ENCODE assay signal across 15 cellular contexts in genomic region chr5:176529116-176529823, GRCh38. TPM values are rescaled to one million over a fixed set of nuclear protein-coding genes. Genes with fewer than 3 reads are reported as not detected.
DNase-seq lines count a peak whose midpoint lies in the region; ATAC-seq and TF ChIP-seq lines count a peak whose summit lies in the region.
"Had no signal": no experiment of that assay in that cellular context is flagged by ENCODE, and none has a peak within 500 bp of the region (broad histone marks: within the 10 kb centered on the region; RNA-seq: fewer than 3 reads in every experiment).

No MANE protein-coding gene starts in this region.

- peak; percentile 60 for ATAC-seq in stimulated activated memory B cell treated with anti-CD40 and anti-IgM and Interleukin-4, amounts not matched to agents 10 μg/mL and 1 μg/mL and 100 μg/mL, for 72 hours
- ATAC-seq: WTC11 had no signal

- no peak overlapping the region for H3K4me2 ChIP-seq in H9 (ENCODE audit: insufficient read depth, insufficient read length, low read length)

- H3K4me1 Mint-ChIP-seq in activated naive CD4-positive, alpha-beta T cell treated with anti-CD3 and anti-CD28 coated beads, Interleukin-2, amount 10 ng/mL, durations not matched to agents 7 days and 5 days = peaks cover 55% of the 10 kb centered on the region
- peaks cover 14% of the 10 kb centered on the region for H3K4me1 Mint-ChIP-seq in chondrocyte (ENCODE audit: low read depth)
- peaks cover 48% of the 10 kb centered on the region for H3K4me1 Mint-ChIP-seq in stimulated activated memory B cell treated with anti-CD40 and anti-IgM and Interleukin-4, amounts not matched to agents 10 μg/mL and 1 μg/mL and 100 μg/mL, for 72 hours
- H3K4me1 Mint-ChIP-seq in H9 = peaks cover 10 to 11% of the 10 kb centered on the region in 2 experiments

- no peaks in the 10 kb centered on the region for H3K9me3 ChIP-seq in H9 (ENCODE audit: control insufficient read depth, low read depth, low read length)
- H3K9me3 ChIP-seq: mucosa of descending colon, tibial nerve had no signal

- H3K14ac ChIP-seq in H9 (ENCODE audit: insufficient read depth, low read length) = no peak overlapping the region; the same call in 1 of the 2 replicates

- H4K91ac ChIP-seq in H9 (ENCODE audit: insufficient read length, low read depth, low read length) = no peak overlapping the region

- no peaks in the 10 kb centered on the region for H3K27me3 Mint-ChIP-seq in activated naive CD4-positive, alpha-beta T cell treated with anti-CD3 and anti-CD28 coated beads, Interleukin-2, amount 10 ng/mL, durations not matched to agents 7 days and 5 days
- no peaks in the 10 kb centered on the region for H3K27me3 Mint-ChIP-seq in chondrocyte (ENCODE audit: low read depth)
- no peaks in the 10 kb centered on the region for H3K27me3 Mint-ChIP-seq in stimulated activated memory B cell treated with anti-CD40 and anti-IgM and Interleukin-4, amounts not matched to agents 10 μg/mL and 1 μg/mL and 100 μg/mL, for 72 hours
- H3K27me3 Mint-ChIP-seq in H9 (ENCODE audit: low read depth) = no peaks in the 10 kb centered on the region
- H3K27me3 Mint-ChIP-seq: progenitor cell of endocrine pancreas had no signal

- no peaks in the 10 kb centered on the region for H3K23me2 ChIP-seq in H9 (ENCODE audit: insufficient read length, low read depth, low read length, poor library complexity, severe bottlenecking)

- no peak overlapping the region for H3K56ac ChIP-seq in H9 (ENCODE audit: insufficient read length, low read depth, low read length)

- H3T11ph ChIP-seq in H9 (ENCODE audit: low read length) = no peak overlapping the region

- H3K18ac ChIP-seq in H9 (ENCODE audit: insufficient read length, low read depth, low read length) = no peak overlapping the region

- H3K9me3 Mint-ChIP-seq in activated naive CD4-positive, alpha-beta T cell treated with anti-CD3 and anti-CD28 coated beads, Interleukin-2, amount 10 ng/mL, durations not matched to agents 7 days and 5 days = no peaks in the 10 kb centered on the region
- no peaks in the 10 kb centered on the region for H3K9me3 Mint-ChIP-seq in chondrocyte (ENCODE audit: low read depth)
- H3K9me3 Mint-ChIP-seq in stimulated activated memory B cell treated with anti-CD40 and anti-IgM and Interleukin-4, amounts not matched to agents 10 μg/mL and 1 μg/mL and 100 μg/mL, for 72 hours = no peaks in the 10 kb centered on the region
- H3K9me3 Mint-ChIP-seq in H9 = no peaks in the 10 kb centered on the region
- H3K9me3 Mint-ChIP-seq: WTC11 had no signal

- H3K4me1 ChIP-seq in H9 (ENCODE audit: insufficient read depth, low read length) = no peaks in the 10 kb centered on the region; the same call in 1 of the 2 replicates

- H3K23ac ChIP-seq in H9 (ENCODE audit: insufficient read length, low read depth, low read length) = no peak overlapping the region

- H4K5ac ChIP-seq in H9 (ENCODE audit: insufficient read length, low read depth, low read length) = no peak overlapping the region

- no peak overlapping the region for H3K9ac ChIP-seq in H9 (ENCODE audit: extremely low read depth, insufficient read length, low read length)

- H3K27ac Mint-ChIP-seq in activated naive CD4-positive, alpha-beta T cell treated with anti-CD3 and anti-CD28 coated beads, Interleukin-2, amount 10 ng/mL, durations not matched to agents 7 days and 5 days = peak overlapping the region; percentile 83
- no peak overlapping the region for H3K27ac Mint-ChIP-seq in chondrocyte (ENCODE audit: unreplicated experiment)
- peak overlapping the region; percentile 88 for H3K27ac Mint-ChIP-seq in stimulated activated memory B cell treated with anti-CD40 and anti-IgM and Interleukin-4, amounts not matched to agents 10 μg/mL and 1 μg/mL and 100 μg/mL, for 72 hours
- peak overlapping the region in 1 of 3 experiments; percentile 64; a peak in 2 of 7 replicates for H3K27ac Mint-ChIP-seq in H9
- H3K27ac Mint-ChIP-seq: progenitor cell of endocrine pancreas had no signal

- peaks cover 3% of the 10 kb centered on the region for H3K79me1 ChIP-seq in H9 (ENCODE audit: insufficient read depth, low read depth, low read length, poor library complexity, severe bottlenecking)

- no peak overlapping the region for H2BK20ac ChIP-seq in H9 (ENCODE audit: low read depth, low read length, poor library complexity, severe bottlenecking)

- no peak overlapping the region for H2BK12ac ChIP-seq in H9 (ENCODE audit: insufficient read length, low read depth, low read length)

- no peak overlapping the region for H2BK5ac ChIP-seq in H9 (ENCODE audit: insufficient read length, low read length)

- peak overlapping the region; percentile 80 for H3K4me3 Mint-ChIP-seq in activated naive CD4-positive, alpha-beta T cell treated with anti-CD3 and anti-CD28 coated beads, Interleukin-2, amount 10 ng/mL, durations not matched to agents 7 days and 5 days
- H3K4me3 Mint-ChIP-seq in chondrocyte (ENCODE audit: unreplicated experiment) (no peak overlapping the region), H9 (no peak overlapping the region)
- H3K4me3 Mint-ChIP-seq in stimulated activated memory B cell treated with anti-CD40 and anti-IgM and Interleukin-4, amounts not matched to agents 10 μg/mL and 1 μg/mL and 100 μg/mL, for 72 hours = peak overlapping the region; percentile 79
- H3K4me3 Mint-ChIP-seq: WTC11 had no signal

- H2AK5ac ChIP-seq in H9 (ENCODE audit: insufficient read length, low read length) = no peak overlapping the region

- no peak overlapping the region for H2AFZ ChIP-seq in H9 (ENCODE audit: low read length)

- no peak overlapping the region for H2BK15ac ChIP-seq in H9 (ENCODE audit: low read depth, low read length)

- no peaks in the 10 kb centered on the region for H4K20me1 ChIP-seq in H9 (ENCODE audit: control insufficient read depth, insufficient read depth, insufficient read length)

- no peak overlapping the region for H3K4ac ChIP-seq in H9 (ENCODE audit: low read depth, low read length)

- no peak overlapping the region for H3K27ac ChIP-seq in H9 (ENCODE audit: insufficient read length, low read depth, low read length)
- H3K27ac ChIP-seq: SK-N-MC had no signal

- DNase-seq in activated naive CD4-positive, alpha-beta T cell treated with anti-CD3 and anti-CD28 coated beads, Interleukin-2, amount 10 ng/mL, durations not matched to agents 7 days and 5 days = no peak
- DNase-seq in activated naive CD4-positive, alpha-beta T cell (lab: John Stamatoyannopoulos, UW) = no peak
- DNase-seq in NCI-H2171 (lab: John Stamatoyannopoulos, UW) (peak; percentile 75), chondrocyte (ENCODE audit: low spot score) (peak; percentile 91), activated gamma-delta T cell (lab: John Stamatoyannopoulos, UW) (no peak), ureter (ENCODE audit: low spot score) (no peak), H9 (no peak)
- DNase-seq: DMS153 had no signal

- H2BK120ac ChIP-seq in H9 (ENCODE audit: low read depth, low read length, poor library complexity, severe bottlenecking) = no peak overlapping the region

- peaks cover 17% of the 10 kb centered on the region; the same call in 1 of the 2 replicates for H3K79me2 ChIP-seq in H9 (ENCODE audit: insufficient read depth, low read length)

- peaks cover 53% of the 10 kb centered on the region for H3K36me3 Mint-ChIP-seq in activated naive CD4-positive, alpha-beta T cell treated with anti-CD3 and anti-CD28 coated beads, Interleukin-2, amount 10 ng/mL, durations not matched to agents 7 days and 5 days
- peaks cover 9% of the 10 kb centered on the region for H3K36me3 Mint-ChIP-seq in chondrocyte (ENCODE audit: low read depth)
- peaks cover 28% of the 10 kb centered on the region for H3K36me3 Mint-ChIP-seq in stimulated activated memory B cell treated with anti-CD40 and anti-IgM and Interleukin-4, amounts not matched to agents 10 μg/mL and 1 μg/mL and 100 μg/mL, for 72 hours
- peaks cover 19 to 63% (median 58%) of the 10 kb centered on the region in 3 experiments; a peak in 6 of 7 replicates for H3K36me3 Mint-ChIP-seq in H9 (ENCODE audit: insufficient read depth in 1 of 3, low read depth in 3 of 3)

- TF ChIP-seq CTCF in chondrocyte (IDR thresholded peaks at IDR 0.05) (no peak), H9 (conservative IDR thresholded peaks at IDR 0.05) (no peak)

- no peak overlapping the region for H4K8ac ChIP-seq in H9 (replicated peaks; ENCODE audit: insufficient read length, low read depth, low read length)

- H3K27me3 ChIP-seq in H9 (ENCODE audit: insufficient read depth, low read length) = no peaks in the 10 kb centered on the region
- H3K27me3 ChIP-seq: tibial nerve had no signal

- WGBS in H9 (ENCODE audit: extremely low coverage, insufficient read length, low lambda C conversion rate) = no CpG with 5 or more reads among the region's 28 CpGs

- CTCF ChIA-PET in activated naive CD4-positive, alpha-beta T cell treated with anti-CD3 and anti-CD28 coated beads, Interleukin-2, amount 10 ng/mL, durations not matched to agents 7 days and 5 days (lab: Charles Lee) = interaction anchor here (0.8 to 3.1 kb wide), 6 partner anchors 8 to 131 kb away, joined by 3 to 21 read pairs (median 4); no protein-coding TSS in a partner anchor

RNA-seq across cellular contexts. Expression of gene RNF44, which starts 7.9 kb away (rescaled TPM):
- 21.9 to 24.7 TPM (median 24.3 TPM) in 3 replicates for total RNA-seq in chondrocyte
- 71.5 TPM for total RNA-seq in ureter
- total RNA-seq in H9 (2021) = 172 and 175 TPM in 2 replicates

RNA-seq across cellular contexts. Expression of gene CDHR2, which starts 19.9 kb away (rescaled TPM):
- total RNA-seq in chondrocyte = 0.40 to 1.5 TPM (median 0.46 TPM) in 3 replicates
- not detected for total RNA-seq in ureter
- 0.90 TPM in 2 replicates for total RNA-seq in H9 (2021)
- total RNA-seq: glomerular endothelial cell, tibial nerve had no signal

Comparison
In these comparisons a context has a peak if more than half of its experiments do, and no peak if none do; other contexts are left out.
1. DNase-seq: peak in NCI-H2171 (single experiment) and chondrocyte (single experiment); none in activated naive CD4-positive, alpha-beta T cell treated with anti-CD3 and anti-CD28 coated beads, Interleukin-2, amount 10 ng/mL, durations not matched to agents 7 days and 5 days (single experiment), activated naive CD4-positive, alpha-beta T cell (0 of 4), activated gamma-delta T cell (single experiment), ureter (single experiment) and H9 (single experiment).
2. H3K4me3 Mint-ChIP-seq: peak in activated naive CD4-positive, alpha-beta T cell treated with anti-CD3 and anti-CD28 coated beads, Interleukin-2, amount 10 ng/mL, durations not matched to agents 7 days and 5 days (single experiment) and stimulated activated memory B cell treated with anti-CD40 and anti-IgM and Interleukin-4, amounts not matched to agents 10 μg/mL and 1 μg/mL and 100 μg/mL, for 72 hours (single experiment); none in chondrocyte (single experiment) and H9 (0 of 2).